ENCODE assay signal across 1 cellular context in the genomic region with DNA sequence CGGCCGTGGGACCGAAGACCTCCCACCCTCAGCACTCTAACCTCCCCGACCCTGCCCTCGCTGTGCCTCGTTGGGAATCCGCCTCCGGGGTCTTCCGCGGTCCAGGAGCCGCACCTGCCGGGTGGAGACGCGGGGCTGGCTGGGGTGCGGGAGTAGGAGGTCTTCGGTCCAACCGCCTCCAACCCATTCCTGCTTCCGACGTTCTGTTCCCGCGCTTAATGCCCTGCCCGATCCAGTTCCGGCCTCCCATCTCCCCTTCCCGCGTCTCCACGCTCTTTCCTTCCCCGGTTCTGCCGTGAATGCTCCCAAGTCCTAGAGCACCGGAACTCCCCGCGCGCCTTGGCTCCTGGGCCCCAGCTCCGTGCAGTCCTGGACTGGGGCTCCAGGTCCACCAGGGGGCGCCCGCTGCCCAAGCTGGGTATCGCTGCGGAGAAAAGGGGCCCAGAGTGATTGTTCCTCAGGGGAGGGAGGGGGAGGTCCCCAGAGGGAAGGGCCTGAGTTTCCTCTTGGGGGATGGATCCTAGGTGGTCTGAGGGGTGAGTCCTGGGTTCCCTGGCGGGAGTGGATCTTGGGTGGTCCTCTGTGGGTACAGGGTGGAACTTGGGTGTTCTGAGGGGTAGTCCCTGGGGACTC.
TF ChIP-seq lines count a peak whose summit lies in the region.

No MANE protein-coding gene starts in this region.

TF ChIP-seq in HEK293, 187 proteins besides CTCF, POLR2A, EP300 and RAD21 (continued from another document):
- no peak for TF ChIP-seq ZBTB49 (tag by site-specific recombination; IDR thresholded peaks at IDR 0.05; ENCODE audit: low read depth)
- no peak for TF ChIP-seq ZNF157 (tag by site-specific recombination; IDR thresholded peaks at IDR 0.05)
- no peak for TF ChIP-seq GFI1B (tag by site-specific recombination; IDR thresholded peaks at IDR 0.05)
- peak; percentile 86; the same call in 1 of the 2 replicates for TF ChIP-seq ZNF785 (tag by site-specific recombination; IDR thresholded peaks at IDR 0.05)
TF ChIP-seq in HEK293: peak in this region for 52.
